13 cellular contexts compared by ENCODE assay signal in the genomic region with DNA sequence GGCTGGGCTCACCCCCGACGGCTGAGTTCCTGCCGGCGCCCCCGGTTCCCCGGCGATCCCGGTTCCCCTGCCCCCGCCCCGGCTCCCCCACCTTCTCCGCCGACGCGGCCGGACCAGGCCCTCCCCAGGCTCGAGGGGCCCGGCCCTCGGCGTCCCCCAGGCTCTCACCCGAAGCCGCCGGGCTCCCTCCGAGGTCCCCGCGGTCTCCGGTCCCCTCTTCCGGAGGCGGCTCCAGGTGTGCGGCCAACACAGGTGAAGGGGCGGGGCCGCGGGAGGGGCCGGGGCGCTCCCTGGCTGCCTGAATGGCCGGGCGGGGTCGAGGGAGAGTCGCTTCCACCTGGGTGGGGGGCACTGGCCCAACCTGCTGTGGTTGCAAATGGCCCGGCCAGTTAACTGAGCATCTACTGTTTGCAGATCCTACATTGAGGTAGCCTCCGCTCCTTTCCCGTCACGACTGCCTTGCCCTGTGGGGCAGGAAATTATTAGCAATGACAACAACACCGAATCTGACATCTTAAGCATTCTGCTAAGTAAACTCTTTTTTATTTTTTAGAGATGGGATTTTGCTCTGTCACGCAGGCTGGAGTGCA. TPM values are rescaled to one million over a fixed set of nuclear protein-coding genes. Genes with fewer than 3 reads are reported as not detected.
DNase-seq lines count a peak whose midpoint lies in the region; ATAC-seq and TF ChIP-seq lines count a peak whose summit lies in the region.
"Had no signal": no experiment of that assay in that cellular context is flagged by ENCODE, and none has a peak within 500 bp of the region (broad histone marks: within the 10 kb centered on the region; RNA-seq: fewer than 3 reads in every experiment).

Gene BICDL2, minus strand, starts transcription at position 219 of the 590 bp plus-strand sequence. CDS start 1,448 bp downstream, outside the sequence.

- H3K36me3 Mint-ChIP-seq in CD8-positive, alpha-beta memory T cell, result no peaks in the 10 kb centered on the region
- H3K36me3 Mint-ChIP-seq in endothelial cell (ENCODE audit: low read depth, unreplicated experiment), result peaks cover 4% of the 10 kb centered on the region
- no peaks in the 10 kb centered on the region for H3K36me3 Mint-ChIP-seq in natural killer cell treated with Interleukin-12 subunit alpha and Interleukin-12 subunit beta and Interleukin-15 and Interleukin-18, amount 100 ng/mL, for 72 hours

- peaks cover 11% of the 10 kb centered on the region for H3K4me1 ChIP-seq in CD8-positive, alpha-beta memory T cell (ENCODE audit: insufficient read depth, low read length)
- peaks cover 5% of the 10 kb centered on the region; the same call in 1 of the 2 replicates for H3K4me1 ChIP-seq in HUES64 (ENCODE audit: insufficient read depth, low read length)

- peaks cover 3 to 13% (median 9%) of the 10 kb centered on the region in 3 donors for H3K4me1 Mint-ChIP-seq in CD8-positive, alpha-beta memory T cell
- H3K4me1 Mint-ChIP-seq in endothelial cell (ENCODE audit: unreplicated experiment), result peaks cover 6% of the 10 kb centered on the region
- H3K4me1 Mint-ChIP-seq in natural killer cell treated with Interleukin-12 subunit alpha and Interleukin-12 subunit beta and Interleukin-15 and Interleukin-18, amount 100 ng/mL, for 72 hours (ENCODE audit: low read depth in 2 of 2), result peaks cover 19 to 22% of the 10 kb centered on the region in 2 donors

- 9% methylated on average over 44 of the region's 44 CpGs for WGBS in HUES64

- CTCF ChIA-PET in CD8-positive, alpha-beta memory T cell (lab: Charles Lee), result interaction anchor here (1.1 to 11.6 kb wide), 4 partner anchors 6 to 143 kb away, joined by 3 to 218 read pairs (median 62); partner anchors contain the start of gene ZNF213

- H3K9me3 Mint-ChIP-seq in CD8-positive, alpha-beta memory T cell, result no peaks in the 10 kb centered on the region
- H3K9me3 Mint-ChIP-seq in endothelial cell (ENCODE audit: unreplicated experiment), result no peaks in the 10 kb centered on the region
- H3K9me3 Mint-ChIP-seq in natural killer cell treated with Interleukin-12 subunit alpha and Interleukin-12 subunit beta and Interleukin-15 and Interleukin-18, amount 100 ng/mL, for 72 hours, result no peaks in the 10 kb centered on the region

- POLR2A ChIA-PET in CD8-positive, alpha-beta memory T cell (lab: Charles Lee), result interaction anchor here (1.0 kb wide), 1 partner anchor 8 kb away, joined by 3 read pairs; no protein-coding TSS in a partner anchor

- no peak for DNase-seq in CD8-positive, alpha-beta memory T cell
- DNase-seq in endothelial cell (ENCODE audit: low spot score) (no peak), Ammon's horn (ENCODE audit: low spot score) (no peak)
- no peak for DNase-seq in natural killer cell treated with Interleukin-12 subunit alpha and Interleukin-12 subunit beta and Interleukin-15 and Interleukin-18, amount 100 ng/mL, for 72 hours (ENCODE audit: low spot score)
- DNase-seq: activated CD4-positive, alpha-beta T cell treated with anti-CD3 and anti-CD28 coated beads for 1 hour; amygdala; GDM1; Karpas-422 had no signal

- no peak for TF ChIP-seq CTCF in endothelial cell (IDR thresholded peaks at IDR 0.05; ENCODE audit: unreplicated experiment)

- no peak within 1 kb of the TSS for H3K4me3 ChIP-seq in CD8-positive, alpha-beta memory T cell (ENCODE audit: low read length)
- H3K4me3 ChIP-seq in HUES64 (ENCODE audit: low read length), result peak within 1 kb of the TSS; percentile 63

- ATAC-seq in natural killer cell treated with Interleukin-12 subunit alpha and Interleukin-12 subunit beta and Interleukin-15 and Interleukin-18, amount 100 ng/mL, for 72 hours, result no peak
- ATAC-seq in GM21717 (IDR thresholded peaks at IDR 0.05; ENCODE audit: unreplicated experiment), result no peak
- no peak for ATAC-seq in HG03469 (IDR thresholded peaks at IDR 0.05; ENCODE audit: unreplicated experiment)
- no peak for ATAC-seq in HG03521 (IDR thresholded peaks at IDR 0.05; ENCODE audit: unreplicated experiment)

- H3K27me3 ChIP-seq in CD8-positive, alpha-beta memory T cell (ENCODE audit: insufficient read depth, low read length, poor library complexity, severe bottlenecking), result peaks cover 70% of the 10 kb centered on the region
- H3K27me3 ChIP-seq in HUES64 (ENCODE audit: insufficient read depth, low read length), result peaks cover 53% of the 10 kb centered on the region

- peak within 1 kb of the TSS in 3 of 8 donors; percentile 24 to 87 (median 25) for H3K27ac Mint-ChIP-seq in CD8-positive, alpha-beta memory T cell
- no peak within 1 kb of the TSS for H3K27ac Mint-ChIP-seq in endothelial cell (ENCODE audit: unreplicated experiment)
- H3K27ac Mint-ChIP-seq in natural killer cell treated with Interleukin-12 subunit alpha and Interleukin-12 subunit beta and Interleukin-15 and Interleukin-18, amount 100 ng/mL, for 72 hours, result no peak within 1 kb of the TSS

- H3K9ac ChIP-seq in HUES64 (ENCODE audit: low read depth, low read length), result peak within 1 kb of the TSS; percentile 38; the same call in 1 of the 2 replicates

- no peaks in the 10 kb centered on the region for H3K9me3 ChIP-seq in CD8-positive, alpha-beta memory T cell (ENCODE audit: low read length)
- H3K9me3 ChIP-seq in HUES64 (ENCODE audit: insufficient read depth, low read depth, low read length), result no peaks in the 10 kb centered on the region

- peak within 1 kb of the TSS in 6 of 7 donors; percentile 32 to 64 (median 52) for H3K4me3 Mint-ChIP-seq in CD8-positive, alpha-beta memory T cell
- peak within 1 kb of the TSS; percentile 83 for H3K4me3 Mint-ChIP-seq in endothelial cell (ENCODE audit: unreplicated experiment)
- peak within 1 kb of the TSS; percentile 27 for H3K4me3 Mint-ChIP-seq in natural killer cell treated with Interleukin-12 subunit alpha and Interleukin-12 subunit beta and Interleukin-15 and Interleukin-18, amount 100 ng/mL, for 72 hours

- H3K27ac ChIP-seq in CD8-positive, alpha-beta memory T cell (ENCODE audit: low read depth, low read length), result no peak within 1 kb of the TSS
- no peak within 1 kb of the TSS for H3K27ac ChIP-seq in HUES64 (ENCODE audit: low read depth, low read length)

- H3K36me3 ChIP-seq in CD8-positive, alpha-beta memory T cell (ENCODE audit: insufficient read depth, low read length), result no peaks in the 10 kb centered on the region
- H3K36me3 ChIP-seq in HUES64 (ENCODE audit: insufficient read depth, low read length), result no peaks in the 10 kb centered on the region

- H3K27me3 Mint-ChIP-seq in CD8-positive, alpha-beta memory T cell, result peaks cover 48 to 63% of the 10 kb centered on the region in 2 donors
- peaks cover 20% of the 10 kb centered on the region for H3K27me3 Mint-ChIP-seq in endothelial cell (ENCODE audit: unreplicated experiment)
- peaks cover 42 to 50% of the 10 kb centered on the region in 2 donors for H3K27me3 Mint-ChIP-seq in natural killer cell treated with Interleukin-12 subunit alpha and Interleukin-12 subunit beta and Interleukin-15 and Interleukin-18, amount 100 ng/mL, for 72 hours

RNA-seq across cellular contexts. Expression of gene BICDL2, which starts in this region (rescaled TPM):
- not detected for total RNA-seq in CD8-positive, alpha-beta memory T cell
- polyA plus RNA-seq in CD8-positive, alpha-beta memory T cell, result not detected
- polyA plus RNA-seq in HUES64 (2013, experiment 1 of 2), result 1.7 TPM
- 2.1 TPM for polyA plus RNA-seq in HUES64 (2013, experiment 2 of 2)
- 0.13 TPM for total RNA-seq in endothelial cell (ENCODE audit: unreplicated experiment)
- total RNA-seq in natural killer cell treated with Interleukin-12 subunit alpha and Interleukin-12 subunit beta and Interleukin-15 and Interleukin-18, amount 100 ng/mL, for 72 hours, result under 1 TPM; 0.50 to 0.67 TPM
- total RNA-seq: OCI-LY7 had no signal

Comparison
In these comparisons a context has a peak if more than half of its experiments do, and no peak if none do; other contexts are left out.
1. H3K4me3 Mint-ChIP-seq: peak in every context shown above with its lines; median percentile 83 in endothelial cell; 52 in CD8-positive, alpha-beta memory T cell; 27 in natural killer cell treated with Interleukin-12 subunit alpha and Interleukin-12 subunit beta and Interleukin-15 and Interleukin-18, amount 100 ng/mL, for 72 hours.